1 cellular context compared by ENCODE assay signal in genomic region chr3:172066880-172067778, GRCh38.
TF ChIP-seq lines count a peak whose summit lies in the region.

No MANE protein-coding gene starts in this region.

TF ChIP-seq in HEK293, 187 proteins besides CTCF, POLR2A, EP300 and RAD21 (continued from another document):
- TF ChIP-seq SCRT1 (tag by site-specific recombination; IDR thresholded peaks at IDR 0.05; ENCODE audit: borderline replicate concordance) = no peak
- no peak for TF ChIP-seq ZNF416 (tag by site-specific recombination; IDR thresholded peaks at IDR 0.05)
- no peak for TF ChIP-seq MEIS1 (CRISPR knock-in tag; IDR thresholded peaks at IDR 0.05; ENCODE audit: borderline replicate concordance)
- TF ChIP-seq GLIS2 (tag by site-specific recombination; IDR thresholded peaks at IDR 0.05) = no peak
- no peak for TF ChIP-seq MYNN (tag by site-specific recombination; IDR thresholded peaks at IDR 0.05; ENCODE audit: borderline replicate concordance)
- TF ChIP-seq ZNF16 (tag by site-specific recombination; IDR thresholded peaks at IDR 0.05; ENCODE audit: low read depth) = no peak
- TF ChIP-seq ZNF830 (tag by site-specific recombination; IDR thresholded peaks at IDR 0.05; ENCODE audit: low read depth) = no peak
- TF ChIP-seq, protein P1, sequence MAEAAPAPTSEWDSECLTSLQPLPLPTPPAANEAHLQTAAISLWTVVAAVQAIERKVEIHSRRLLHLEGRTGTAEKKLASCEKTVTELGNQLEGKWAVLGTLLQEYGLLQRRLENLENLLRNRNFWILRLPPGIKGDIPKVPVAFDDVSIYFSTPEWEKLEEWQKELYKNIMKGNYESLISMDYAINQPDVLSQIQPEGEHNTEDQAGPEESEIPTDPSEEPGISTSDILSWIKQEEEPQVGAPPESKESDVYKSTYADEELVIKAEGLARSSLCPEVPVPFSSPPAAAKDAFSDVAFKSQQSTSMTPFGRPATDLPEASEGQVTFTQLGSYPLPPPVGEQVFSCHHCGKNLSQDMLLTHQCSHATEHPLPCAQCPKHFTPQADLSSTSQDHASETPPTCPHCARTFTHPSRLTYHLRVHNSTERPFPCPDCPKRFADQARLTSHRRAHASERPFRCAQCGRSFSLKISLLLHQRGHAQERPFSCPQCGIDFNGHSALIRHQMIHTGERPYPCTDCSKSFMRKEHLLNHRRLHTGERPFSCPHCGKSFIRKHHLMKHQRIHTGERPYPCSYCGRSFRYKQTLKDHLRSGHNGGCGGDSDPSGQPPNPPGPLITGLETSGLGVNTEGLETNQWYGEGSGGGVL (tag by site-specific recombination; IDR thresholded peaks at IDR 0.05) = no peak
- no peak for TF ChIP-seq ZNF558 (tag by site-specific recombination; IDR thresholded peaks at IDR 0.05)
- TF ChIP-seq ZNF514 (tag by site-specific recombination; IDR thresholded peaks at IDR 0.05) = no peak
- TF ChIP-seq RBAK (tag by site-specific recombination; IDR thresholded peaks at IDR 0.05) = no peak
- TF ChIP-seq, protein P2, sequence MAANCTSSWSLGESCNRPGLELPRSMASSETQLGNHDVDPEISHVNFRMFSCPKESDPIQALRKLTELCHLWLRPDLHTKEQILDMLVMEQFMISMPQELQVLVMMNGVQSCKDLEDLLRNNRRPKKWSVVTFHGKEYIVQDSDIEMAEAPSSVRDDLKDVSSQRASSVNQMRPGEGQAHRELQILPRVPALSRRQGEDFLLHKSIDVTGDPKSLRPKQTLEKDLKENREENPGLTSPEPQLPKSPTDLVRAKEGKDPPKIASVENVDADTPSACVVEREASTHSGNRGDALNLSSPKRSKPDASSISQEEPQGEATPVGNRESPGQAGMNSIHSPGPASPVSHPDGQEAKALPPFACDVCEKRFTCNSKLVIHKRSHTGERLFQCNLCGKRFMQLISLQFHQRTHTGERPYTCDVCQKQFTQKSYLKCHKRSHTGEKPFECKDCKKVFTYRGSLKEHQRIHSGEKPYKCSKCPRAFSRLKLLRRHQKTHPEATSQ (tag by site-specific recombination; IDR thresholded peaks at IDR 0.05) = no peak
- TF ChIP-seq ZNF292 (tag by site-specific recombination; IDR thresholded peaks at IDR 0.05; ENCODE audit: borderline replicate concordance, low read depth) = no peak
- TF ChIP-seq ZNF174 (tag by site-specific recombination; IDR thresholded peaks at IDR 0.05) = no peak
- no peak for TF ChIP-seq SALL2 (tag by site-specific recombination; IDR thresholded peaks at IDR 0.05; ENCODE audit: borderline replicate concordance)
- TF ChIP-seq ZNF133 (tag by site-specific recombination; IDR thresholded peaks at IDR 0.05) = no peak
- TF ChIP-seq, protein P3, sequence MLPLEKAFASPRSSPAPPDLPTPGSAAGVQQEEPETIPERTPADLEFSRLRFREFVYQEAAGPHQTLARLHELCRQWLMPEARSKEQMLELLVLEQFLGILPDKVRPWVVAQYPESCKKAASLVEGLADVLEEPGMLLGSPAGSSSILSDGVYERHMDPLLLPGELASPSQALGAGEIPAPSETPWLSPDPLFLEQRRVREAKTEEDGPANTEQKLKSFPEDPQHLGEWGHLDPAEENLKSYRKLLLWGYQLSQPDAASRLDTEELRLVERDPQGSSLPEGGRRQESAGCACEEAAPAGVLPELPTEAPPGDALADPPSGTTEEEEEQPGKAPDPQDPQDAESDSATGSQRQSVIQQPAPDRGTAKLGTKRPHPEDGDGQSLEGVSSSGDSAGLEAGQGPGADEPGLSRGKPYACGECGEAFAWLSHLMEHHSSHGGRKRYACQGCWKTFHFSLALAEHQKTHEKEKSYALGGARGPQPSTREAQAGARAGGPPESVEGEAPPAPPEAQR (tag by site-specific recombination; IDR thresholded peaks at IDR 0.05) = no peak
- TF ChIP-seq ZFP69B (tag by site-specific recombination; IDR thresholded peaks at IDR 0.05) = no peak
- TF ChIP-seq, protein P4, sequence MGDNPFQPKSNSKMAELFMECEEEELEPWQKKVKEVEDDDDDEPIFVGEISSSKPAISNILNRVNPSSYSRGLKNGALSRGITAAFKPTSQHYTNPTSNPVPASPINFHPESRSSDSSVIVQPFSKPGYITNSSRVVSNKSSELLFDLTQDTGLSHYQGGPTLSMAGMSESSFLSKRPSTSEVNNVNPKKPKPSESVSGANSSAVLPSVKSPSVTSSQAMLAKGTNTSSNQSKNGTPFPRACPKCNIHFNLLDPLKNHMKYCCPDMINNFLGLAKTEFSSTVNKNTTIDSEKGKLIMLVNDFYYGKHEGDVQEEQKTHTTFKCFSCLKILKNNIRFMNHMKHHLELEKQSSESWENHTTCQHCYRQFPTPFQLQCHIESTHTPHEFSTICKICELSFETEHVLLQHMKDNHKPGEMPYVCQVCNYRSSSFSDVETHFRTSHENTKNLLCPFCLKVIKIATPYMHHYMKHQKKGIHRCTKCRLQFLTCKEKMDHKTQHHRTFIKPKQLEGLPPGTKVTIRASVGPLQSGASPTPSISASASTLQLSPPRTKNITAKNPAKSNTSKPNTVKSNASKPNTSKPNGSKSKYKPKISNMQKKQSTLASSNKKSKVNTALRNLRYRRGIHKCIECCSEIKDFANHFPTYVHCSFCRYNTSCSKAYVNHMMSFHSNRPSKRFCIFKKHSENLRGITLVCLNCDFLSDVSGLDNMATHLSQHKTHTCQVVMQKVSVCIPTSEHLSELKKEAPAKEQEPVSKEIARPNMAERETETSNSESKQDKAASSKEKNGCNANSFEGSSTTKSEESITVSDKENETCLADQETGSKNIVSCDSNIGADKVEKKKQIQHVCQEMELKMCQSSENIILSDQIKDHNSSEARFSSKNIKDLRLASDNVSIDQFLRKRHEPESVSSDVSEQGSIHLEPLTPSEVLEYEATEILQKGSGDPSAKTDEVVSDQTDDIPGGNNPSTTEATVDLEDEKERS (tag by site-specific recombination; IDR thresholded peaks at IDR 0.05) = no peak
- no peak for TF ChIP-seq ZNF169 (tag by site-specific recombination; IDR thresholded peaks at IDR 0.05)
- TF ChIP-seq PRDM1 (tag by site-specific recombination; IDR thresholded peaks at IDR 0.05) = peak; percentile 45
- no peak for TF ChIP-seq ZNF266 (tag by site-specific recombination; IDR thresholded peaks at IDR 0.05; ENCODE audit: low read depth)
- 0 out of 2 replicates have a peak, but pooled peaks have one; percentile 3 for TF ChIP-seq ZNF596 (tag by site-specific recombination; IDR thresholded peaks at IDR 0.05)
- TF ChIP-seq ZNF341 (tag by site-specific recombination; IDR thresholded peaks at IDR 0.05; ENCODE audit: low read depth) = peak; percentile 43
- no peak for TF ChIP-seq ZXDB (tag by site-specific recombination; IDR thresholded peaks at IDR 0.05)
- no peak for TF ChIP-seq ZNF776 (tag by site-specific recombination; IDR thresholded peaks at IDR 0.05; ENCODE audit: borderline replicate concordance)
- TF ChIP-seq ZNF623 (tag by site-specific recombination; IDR thresholded peaks at IDR 0.05) = no peak
- no peak for TF ChIP-seq TRIM28 (IDR thresholded peaks at IDR 0.05; ENCODE audit: borderline replicate concordance, low read length)
